14 cellular contexts compared by ENCODE assay signal in the genomic region with DNA sequence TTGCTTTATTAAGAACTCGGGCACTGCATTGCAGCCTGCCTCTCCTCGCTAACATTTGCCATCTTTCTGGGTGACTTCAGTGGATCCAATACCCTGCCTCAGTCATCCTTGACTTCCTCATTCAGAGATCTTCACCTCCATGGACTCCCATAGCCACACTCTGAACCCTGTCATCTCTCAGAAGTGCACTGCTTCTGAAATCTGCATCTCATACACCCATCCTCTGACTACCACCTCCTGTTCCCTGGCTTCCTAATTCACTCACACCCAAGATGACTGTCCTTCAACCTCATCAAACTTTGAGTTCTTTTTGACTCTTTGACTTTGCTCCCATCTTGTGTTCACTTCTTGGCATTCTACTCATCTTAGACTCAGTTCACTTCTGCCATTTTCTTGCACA. TPM values are rescaled to one million over a fixed set of nuclear protein-coding genes. Genes with fewer than 3 reads are reported as not detected.
DNase-seq lines count a peak whose midpoint lies in the region; ATAC-seq and TF ChIP-seq lines count a peak whose summit lies in the region.
"Had no signal": no experiment of that assay in that cellular context is flagged by ENCODE, and none has a peak within 500 bp of the region (broad histone marks: within the 10 kb centered on the region; RNA-seq: fewer than 3 reads in every experiment).

No MANE protein-coding gene starts in this region.

- no peak overlapping the region for H3K4me3 Mint-ChIP-seq in activated CD8-positive, alpha-beta memory T cell treated with anti-CD3 and anti-CD28 coated beads, Interleukin-2, amount 10 ng/mL, durations not matched to agents 7 days and 5 days
- H3K4me3 Mint-ChIP-seq in stimulated activated memory B cell treated with anti-CD40 and anti-IgM and Interleukin-4, amounts not matched to agents 10 μg/mL and 1 μg/mL and 100 μg/mL, for 72 hours, result no peak overlapping the region
- H3K4me3 Mint-ChIP-seq: HFFc6 had no signal

- no peak overlapping the region for H3K27ac ChIP-seq in sigmoid colon
- H3K27ac ChIP-seq: VCaP had no signal

- intact Hi-C loops in sigmoid colon (cut with DNase I), result no loop called here

- no peak overlapping the region for H3K27ac Mint-ChIP-seq in activated CD8-positive, alpha-beta memory T cell treated with anti-CD3 and anti-CD28 coated beads, Interleukin-2, amount 10 ng/mL, durations not matched to agents 7 days and 5 days
- no peak overlapping the region for H3K27ac Mint-ChIP-seq in stimulated activated memory B cell treated with anti-CD40 and anti-IgM and Interleukin-4, amounts not matched to agents 10 μg/mL and 1 μg/mL and 100 μg/mL, for 72 hours
- H3K27ac Mint-ChIP-seq: activated naive CD4-positive, alpha-beta T cell treated with anti-CD3 and anti-CD28 coated beads, Interleukin-2, amount 10 ng/mL, durations not matched to agents 7 days and 5 days; HFFc6 had no signal

- ATAC-seq in activated CD8-positive, alpha-beta memory T cell treated with anti-CD3 and anti-CD28 coated beads, Interleukin-2, amount 10 ng/mL, durations not matched to agents 7 days and 5 days, result peak; percentile 41
- peak; percentile 29 for ATAC-seq in HG02571 (IDR thresholded peaks at IDR 0.05; ENCODE audit: unreplicated experiment)
- peak; percentile 3 for ATAC-seq in HG03521 (IDR thresholded peaks at IDR 0.05; ENCODE audit: unreplicated experiment)
- peak; percentile 45 for ATAC-seq in stimulated activated memory B cell treated with anti-CD40 and anti-IgM and Interleukin-4, amounts not matched to agents 10 μg/mL and 1 μg/mL and 100 μg/mL, for 72 hours

- H3K27me3 ChIP-seq in sigmoid colon, result no peaks in the 10 kb centered on the region
- H3K27me3 ChIP-seq: MG63 had no signal

- 100% methylated on average over 2 of the region's 2 CpGs for WGBS in sigmoid colon, 2 donors

- CTCF ChIA-PET in activated CD8-positive, alpha-beta memory T cell treated with anti-CD3 and anti-CD28 coated beads, Interleukin-2, amount 10 ng/mL, durations not matched to agents 7 days and 5 days (lab: Charles Lee), result interaction anchor here (0.7 to 2.4 kb wide), 4 partner anchors 9 to 71 kb away, joined by 3 to 14 read pairs (median 6); no protein-coding TSS in a partner anchor

- no peaks in the 10 kb centered on the region for H3K9me3 ChIP-seq in sigmoid colon
- H3K9me3 ChIP-seq: MG63 had no signal

- H3K36me3 Mint-ChIP-seq in activated CD8-positive, alpha-beta memory T cell treated with anti-CD3 and anti-CD28 coated beads, Interleukin-2, amount 10 ng/mL, durations not matched to agents 7 days and 5 days, result peaks cover 4% of the 10 kb centered on the region
- no peaks in the 10 kb centered on the region for H3K36me3 Mint-ChIP-seq in stimulated activated memory B cell treated with anti-CD40 and anti-IgM and Interleukin-4, amounts not matched to agents 10 μg/mL and 1 μg/mL and 100 μg/mL, for 72 hours

- no peaks in the 10 kb centered on the region for H3K4me1 ChIP-seq in sigmoid colon

- peaks cover 18% of the 10 kb centered on the region for H3K4me1 Mint-ChIP-seq in activated CD8-positive, alpha-beta memory T cell treated with anti-CD3 and anti-CD28 coated beads, Interleukin-2, amount 10 ng/mL, durations not matched to agents 7 days and 5 days
- H3K4me1 Mint-ChIP-seq in stimulated activated memory B cell treated with anti-CD40 and anti-IgM and Interleukin-4, amounts not matched to agents 10 μg/mL and 1 μg/mL and 100 μg/mL, for 72 hours, result peaks cover 30% of the 10 kb centered on the region

- no peak overlapping the region for H3K4me3 ChIP-seq in sigmoid colon
- H3K4me3 ChIP-seq: MG63 had no signal

- TF ChIP-seq EP300 in sigmoid colon (IDR thresholded peaks at IDR 0.05), result no peak

- TF ChIP-seq POLR2A in sigmoid colon (IDR thresholded peaks at IDR 0.05), result no peak

- TF ChIP-seq CTCF in sigmoid colon (IDR thresholded peaks at IDR 0.05), result no peak

- no peaks in the 10 kb centered on the region for H3K36me3 ChIP-seq in sigmoid colon
- H3K36me3 ChIP-seq: MG63 had no signal

- no peak for DNase-seq in activated CD8-positive, alpha-beta memory T cell treated with anti-CD3 and anti-CD28 coated beads, Interleukin-2, amount 10 ng/mL, durations not matched to agents 7 days and 5 days
- DNase-seq in activated CD8-positive, alpha-beta memory T cell treated with anti-CD3 and anti-CD28 coated beads, Interleukin-2, amount 50 U/mL, for 48 hours, result no peak
- DNase-seq in central memory CD4-positive, alpha-beta T cell, result no peak
- DNase-seq in NCI-H2107 (lab: John Stamatoyannopoulos, UW) (no peak), sigmoid colon (no peak)
- DNase-seq: effector CD8-positive, alpha-beta T cell; HFFc6; MG63 had no signal

- no peaks in the 10 kb centered on the region for H3K9me3 Mint-ChIP-seq in activated CD8-positive, alpha-beta memory T cell treated with anti-CD3 and anti-CD28 coated beads, Interleukin-2, amount 10 ng/mL, durations not matched to agents 7 days and 5 days (ENCODE audit: low read depth)
- H3K9me3 Mint-ChIP-seq in stimulated activated memory B cell treated with anti-CD40 and anti-IgM and Interleukin-4, amounts not matched to agents 10 μg/mL and 1 μg/mL and 100 μg/mL, for 72 hours, result no peaks in the 10 kb centered on the region
- H3K9me3 Mint-ChIP-seq: HFFc6 had no signal

- H3K27me3 Mint-ChIP-seq in activated CD8-positive, alpha-beta memory T cell treated with anti-CD3 and anti-CD28 coated beads, Interleukin-2, amount 10 ng/mL, durations not matched to agents 7 days and 5 days, result no peaks in the 10 kb centered on the region
- no peaks in the 10 kb centered on the region for H3K27me3 Mint-ChIP-seq in stimulated activated memory B cell treated with anti-CD40 and anti-IgM and Interleukin-4, amounts not matched to agents 10 μg/mL and 1 μg/mL and 100 μg/mL, for 72 hours
- H3K27me3 Mint-ChIP-seq: activated naive CD4-positive, alpha-beta T cell treated with anti-CD3 and anti-CD28 coated beads, Interleukin-2, amount 10 ng/mL, durations not matched to agents 7 days and 5 days had no signal

RNA-seq across cellular contexts. Expression of gene CYBB, which starts 25.3 kb away (rescaled TPM):
- total RNA-seq in activated CD8-positive, alpha-beta memory T cell treated with anti-CD3 and anti-CD28 coated beads, Interleukin-2, amount 10 ng/mL, durations not matched to agents 7 days and 5 days, result not detected
- 10 to 100 TPM in 3 of 4 donors, 1 to 10 TPM in 1; 8.9 to 28.5 (median 24.0) TPM for total RNA-seq in sigmoid colon
- 10 to 100 TPM in 2 of 3 donors, 1 to 10 TPM in 1; 6.0 to 25.0 (median 23.0) TPM for polyA plus RNA-seq in sigmoid colon
- total RNA-seq: A673, HFFc6 had no signal

Comparison
In these comparisons a context has a peak if more than half of its experiments do, and no peak if none do; other contexts are left out.
1. RNA of gene CYBB, which starts 25.3 kb away (total RNA-seq): 8.9 to 28.5 TPM in sigmoid colon; not detected in activated CD8-positive, alpha-beta memory T cell treated with anti-CD3 and anti-CD28 coated beads, Interleukin-2, amount 10 ng/mL, durations not matched to agents 7 days and 5 days; every median in the first group is over 4 times any median in the second.
2. Peak in every context shown above with its lines, with median percentiles within 50 percentile points of each other: ATAC-seq.